14 cellular contexts compared by ENCODE assay signal in the genomic region with DNA sequence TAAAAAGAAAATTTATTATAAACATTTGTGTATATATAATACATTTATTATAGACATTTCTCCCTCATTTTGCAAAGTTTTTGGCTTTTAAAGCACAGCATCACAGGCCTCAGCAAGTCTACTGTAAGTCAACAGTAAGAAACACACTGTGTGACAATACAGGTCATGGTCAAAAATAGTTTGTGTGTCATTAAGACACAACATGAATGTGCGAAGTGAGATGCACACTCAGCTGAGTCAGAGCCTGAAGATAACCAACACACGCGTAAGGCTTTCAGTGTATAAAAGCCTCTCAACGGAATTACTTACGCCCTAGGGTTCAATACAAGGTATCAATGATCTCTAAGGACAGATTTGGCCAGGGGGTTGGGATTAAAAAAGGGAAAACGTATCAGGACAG.
DNase-seq lines count a peak whose midpoint lies in the region; TF ChIP-seq lines count a peak whose summit lies in the region.
"Had no signal": no experiment of that assay in that cellular context is flagged by ENCODE, and none has a peak within 500 bp of the region (broad histone marks: within the 10 kb centered on the region; RNA-seq: fewer than 3 reads in every experiment).

No MANE protein-coding gene starts in this region.

- no peak overlapping the region for H3K27ac Mint-ChIP-seq in neural progenitor cell

- peaks cover 27% of the 10 kb centered on the region for H3K4me1 ChIP-seq in HEK293 (ENCODE audit: control insufficient read depth, insufficient read depth, low read length)
- H3K4me1 ChIP-seq in neural progenitor cell, result peaks cover 68% of the 10 kb centered on the region
- peaks cover 15 to 27% (median 23%) of the 10 kb centered on the region in 3 donors for H3K4me1 ChIP-seq in skeletal muscle tissue (ENCODE audit: control insufficient read depth in 3 of 3, insufficient read depth in 3 of 3, low read length in 3 of 3)
- H3K4me1 ChIP-seq in BE2C, result peaks cover 6% of the 10 kb centered on the region; the same call in 1 of the 2 replicates

- POLR2A ChIA-PET in HEK293 (lab: Yijun Ruan, JAX), result no interaction called here

- H3K36me3 Mint-ChIP-seq in neural progenitor cell, result peaks cover 1% of the 10 kb centered on the region

- H3K27me3 ChIP-seq in neural progenitor cell (no peaks in the 10 kb centered on the region), skeletal muscle tissue (ENCODE audit: control insufficient read depth in 3 of 3, insufficient read depth in 3 of 3, low read length in 3 of 3) (no peaks in the 10 kb centered on the region), BE2C (no peaks in the 10 kb centered on the region)
- H3K27me3 ChIP-seq: BLaER1 treated with 17β-estradiol and CSF1 and Interleukin-3, amounts not matched to agents 10 nM and 100 nM had no signal

- H3K9me3 ChIP-seq in HEK293 (ENCODE audit: control insufficient read depth, insufficient read depth, low read depth, low read length), result no peaks in the 10 kb centered on the region
- no peaks in the 10 kb centered on the region for H3K9me3 ChIP-seq in neural progenitor cell (ENCODE audit: low read depth)
- H3K9me3 ChIP-seq in skeletal muscle tissue (ENCODE audit: control insufficient read depth in 3 of 3, low read length in 3 of 3), result no peaks in the 10 kb centered on the region
- no peaks in the 10 kb centered on the region for H3K9me3 ChIP-seq in BE2C
- H3K9me3 ChIP-seq: BLaER1 treated with 17β-estradiol and CSF1 and Interleukin-3, amounts not matched to agents 10 nM and 100 nM had no signal

- H3K36me3 ChIP-seq in HEK293 (ENCODE audit: control insufficient read depth in 2 of 2, insufficient read depth in 1 of 2, low read length in 2 of 2), result no peaks in the 10 kb centered on the region
- no peaks in the 10 kb centered on the region for H3K36me3 ChIP-seq in neural progenitor cell
- no peaks in the 10 kb centered on the region for H3K36me3 ChIP-seq in skeletal muscle tissue (ENCODE audit: control insufficient read depth in 3 of 3, insufficient read depth in 3 of 3, low read length in 3 of 3)
- no peaks in the 10 kb centered on the region for H3K36me3 ChIP-seq in BE2C

- H4K20me1 ChIP-seq in neural progenitor cell (ENCODE audit: low read depth), result peaks cover 8% of the 10 kb centered on the region

- peaks cover 72% of the 10 kb centered on the region for H3K4me1 Mint-ChIP-seq in neural progenitor cell

- TF ChIP-seq CTCF in HEK293 (tag by site-specific recombination; IDR thresholded peaks at IDR 0.05) (no peak), neural progenitor cell (IDR thresholded peaks at IDR 0.05) (no peak), BE2C (IDR thresholded peaks at IDR 0.05; ENCODE audit: low read depth, low read length) (no peak)

- H3K27me3 Mint-ChIP-seq in neural progenitor cell (ENCODE audit: insufficient read depth, low read depth), result peaks cover 5% of the 10 kb centered on the region
- H3K27me3 Mint-ChIP-seq: CD4-positive, alpha-beta T cell had no signal

- H3K4me3 ChIP-seq in HEK293 (ENCODE audit: low read depth, low read length) (no peak overlapping the region), neural progenitor cell (no peak overlapping the region), skeletal muscle tissue (ENCODE audit: low read length in 3 of 3) (no peak overlapping the region), BE2C (ENCODE audit: low read depth, low read length) (no peak overlapping the region)
- H3K4me3 ChIP-seq: BLaER1 treated with 17β-estradiol and CSF1 and Interleukin-3, amounts not matched to agents 10 nM and 100 nM; GM12878 had no signal

- CTCF ChIA-PET in HEK293 (lab: Yijun Ruan, JAX), result no interaction called here

- H3K9ac ChIP-seq in neural progenitor cell (no peak overlapping the region), skeletal muscle tissue (ENCODE audit: low read depth in 1 of 3, low read length in 3 of 3) (no peak overlapping the region)
- H3K9ac ChIP-seq: BLaER1 treated with 17β-estradiol and CSF1 and Interleukin-3, amounts not matched to agents 10 nM and 100 nM had no signal

- peaks cover 38% of the 10 kb centered on the region for H3F3A ChIP-seq in neural progenitor cell (ENCODE audit: low read depth)

- no peak overlapping the region for H3K4me3 Mint-ChIP-seq in neural progenitor cell
- H3K4me3 Mint-ChIP-seq: CD4-positive, alpha-beta T cell had no signal

- H2AFZ ChIP-seq in neural progenitor cell (replicated peaks), result no peak overlapping the region

- H3K4me2 ChIP-seq in neural progenitor cell, result peak overlapping the region; percentile 31
- H3K4me2 ChIP-seq: BLaER1 treated with 17β-estradiol and CSF1 and Interleukin-3, amounts not matched to agents 10 nM and 100 nM had no signal

- H3K27ac ChIP-seq in HEK293 (ENCODE audit: extremely low read depth, low read depth, low read length), result no peak overlapping the region
- no peak overlapping the region for H3K27ac ChIP-seq in neural progenitor cell
- peak overlapping the region; percentile 41 for H3K27ac ChIP-seq in skeletal muscle tissue (ENCODE audit: low read depth, low read length)
- H3K27ac ChIP-seq: 22Rv1; BLaER1 treated with 17β-estradiol and CSF1 and Interleukin-3, amounts not matched to agents 10 nM and 100 nM had no signal

- H3K9me3 Mint-ChIP-seq in neural progenitor cell, result no peaks in the 10 kb centered on the region
- H3K9me3 Mint-ChIP-seq: CD4-positive, alpha-beta T cell had no signal

- no peaks in the 10 kb centered on the region for H3K79me2 ChIP-seq in neural progenitor cell (ENCODE audit: low read depth)

- DNase-seq in NCI-H82 (lab: John Stamatoyannopoulos, UW), result peak; percentile 38
- DNase-seq in NCI-H82 treated with DMSO at 0.1 percent for 48 hours (lab: John Stamatoyannopoulos, UW; ENCODE audit: unreplicated experiment), result no peak
- peak; percentile 35 for DNase-seq in neural progenitor cell (ENCODE audit: low spot score)
- no peak for DNase-seq in NOMO-1 treated with dmso at 0.1 percent for 144 hours (lab: John Stamatoyannopoulos, UW; ENCODE audit: unreplicated experiment)
- no peak for DNase-seq in BE2C
- no peak for DNase-seq in RPMI8226
- DNase-seq: AML-193; CD4-positive, alpha-beta T cell; DMS79 had no signal

TF ChIP-seq in HEK293, 187 proteins besides CTCF, POLR2A, EP300 and RAD21 (continues in another document):
- TF ChIP-seq ZNF629 (tag by site-specific recombination; IDR thresholded peaks at IDR 0.05) (peak; percentile 52; the same call in 1 of the 2 replicates), ZNF664 (tag by site-specific recombination; IDR thresholded peaks at IDR 0.05) (peak; percentile 20; the same call in 1 of the 2 replicates), ZBTB1 (tag by site-specific recombination; IDR thresholded peaks at IDR 0.05) (no peak), ZNF24 (tag by site-specific recombination; IDR thresholded peaks at IDR 0.05) (peak; percentile 43; the same call in 1 of the 2 replicates), KLF8 (tag by site-specific recombination; IDR thresholded peaks at IDR 0.05) (no peak), ZNF169 (tag by site-specific recombination; IDR thresholded peaks at IDR 0.05) (no peak), SP3 (tag by site-specific recombination; IDR thresholded peaks at IDR 0.05) (no peak), ZEB2 (tag by site-specific recombination; IDR thresholded peaks at IDR 0.05) (0 out of 2 replicates have a peak, but pooled peaks have one; percentile 18), ZSCAN5A (tag by site-specific recombination; IDR thresholded peaks at IDR 0.05) (no peak), MYNN (tag by site-specific recombination; IDR thresholded peaks at IDR 0.05; ENCODE audit: borderline replicate concordance) (peak; percentile 67)
- TF ChIP-seq, protein P1, sequence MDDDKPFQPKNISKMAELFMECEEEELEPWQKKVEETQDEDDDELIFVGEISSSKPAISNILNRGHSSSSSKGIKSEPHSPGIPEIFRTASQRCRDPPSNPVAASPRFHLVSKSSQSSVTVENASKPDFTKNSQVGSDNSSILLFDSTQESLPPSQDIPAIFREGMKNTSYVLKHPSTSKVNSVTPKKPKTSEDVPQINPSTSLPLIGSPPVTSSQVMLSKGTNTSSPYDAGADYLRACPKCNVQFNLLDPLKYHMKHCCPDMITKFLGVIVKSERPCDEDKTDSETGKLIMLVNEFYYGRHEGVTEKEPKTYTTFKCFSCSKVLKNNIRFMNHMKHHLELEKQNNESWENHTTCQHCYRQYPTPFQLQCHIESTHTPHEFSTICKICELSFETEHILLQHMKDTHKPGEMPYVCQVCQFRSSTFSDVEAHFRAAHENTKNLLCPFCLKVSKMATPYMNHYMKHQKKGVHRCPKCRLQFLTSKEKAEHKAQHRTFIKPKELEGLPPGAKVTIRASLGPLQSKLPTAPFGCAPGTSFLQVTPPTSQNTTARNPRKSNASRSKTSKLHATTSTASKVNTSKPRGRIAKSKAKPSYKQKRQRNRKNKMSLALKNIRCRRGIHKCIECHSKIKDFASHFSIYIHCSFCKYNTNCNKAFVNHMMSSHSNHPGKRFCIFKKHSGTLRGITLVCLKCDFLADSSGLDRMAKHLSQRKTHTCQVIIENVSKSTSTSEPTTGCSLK (tag by site-specific recombination; IDR thresholded peaks at IDR 0.05), result no peak

Comparison
In these comparisons a context has a peak if more than half of its experiments do, and no peak if none do; other contexts are left out.
1. DNase-seq: peak in NCI-H82 (single experiment) and neural progenitor cell (single experiment); none in NCI-H82 treated with DMSO at 0.1 percent for 48 hours (single experiment), NOMO-1 treated with dmso at 0.1 percent for 144 hours (single experiment), BE2C (single experiment) and RPMI8226 (single experiment).